In genomic region chr5:37214550-37214949, GRCh38 we compare ENCODE assay signal across 13 cellular contexts. TPM values are rescaled to one million over a fixed set of nuclear protein-coding genes. Genes with fewer than 3 reads are reported as not detected.
DNase-seq lines count a peak whose midpoint lies in the region; ATAC-seq and TF ChIP-seq lines count a peak whose summit lies in the region.
"Had no signal": no experiment of that assay in that cellular context is flagged by ENCODE, and none has a peak within 500 bp of the region (broad histone marks: within the 10 kb centered on the region; RNA-seq: fewer than 3 reads in every experiment).

No MANE protein-coding gene starts in this region.

- DNase-seq in DND-41 (no peak), NOMO-1 treated with dmso at 0.1 percent for 144 hours (lab: John Stamatoyannopoulos, UW; ENCODE audit: unreplicated experiment) (peak; percentile 80), mesenchymal stem cell (peak; percentile 12), NCI-H345 (lab: John Stamatoyannopoulos, UW) (no peak), left ventricle myocardium superior (no peak)
- DNase-seq: COR-L47; heart left ventricle; NCI-H1436; OCI-M1; stimulated activated CD4-positive, alpha-beta T cell treated with anti-CD3 and anti-CD28 coated beads, Interleukin-2, amount 100 ng/mL, for 24 hours; stomach had no signal

- H3K4me1 ChIP-seq in DND-41 (ENCODE audit: insufficient read depth, low read length) = peaks cover 9% of the 10 kb centered on the region
- peaks cover 4% of the 10 kb centered on the region for H3K4me1 ChIP-seq in mesenchymal stem cell (ENCODE audit: control insufficient read depth, insufficient read depth, low read depth, low read length)

- H3K79me1 ChIP-seq in mesenchymal stem cell (replicated peaks; ENCODE audit: low read length, poor library complexity, severe bottlenecking) = peaks cover 8% of the 10 kb centered on the region

- H2AK5ac ChIP-seq in mesenchymal stem cell (ENCODE audit: low read length, severe bottlenecking) = no peak overlapping the region

- no peak for TF ChIP-seq CTCF in DND-41 (IDR thresholded peaks at IDR 0.05; ENCODE audit: borderline replicate concordance, extremely low read depth, low read length, poor library complexity, severe bottlenecking)

- peak; percentile 76 for ATAC-seq in DND-41 (ENCODE audit: insufficient read depth, low read depth)
- ATAC-seq in HG02884 (IDR thresholded peaks at IDR 0.05; ENCODE audit: unreplicated experiment) = peak; percentile 40
- ATAC-seq in left ventricle myocardium superior = no peak
- ATAC-seq in HG03442 (IDR thresholded peaks at IDR 0.05; ENCODE audit: unreplicated experiment) = no peak
- ATAC-seq: heart left ventricle had no signal

- H2AFZ ChIP-seq in DND-41 (ENCODE audit: low read depth, low read length) (no peak overlapping the region), mesenchymal stem cell (ENCODE audit: low read depth, low read length) (no peak overlapping the region)

- H2BK5ac ChIP-seq in mesenchymal stem cell (ENCODE audit: low read depth, low read length, poor library complexity, severe bottlenecking) = no peak overlapping the region

- no peak overlapping the region for H3K14ac ChIP-seq in mesenchymal stem cell (ENCODE audit: low read length in 2 of 2)

- H3K9me3 ChIP-seq in DND-41 (ENCODE audit: insufficient read depth, low read length, severe bottlenecking) (no peaks in the 10 kb centered on the region), mesenchymal stem cell (ENCODE audit: control insufficient read depth, low read length) (no peaks in the 10 kb centered on the region)
- H3K9me3 ChIP-seq: heart left ventricle, stomach had no signal

- no peak overlapping the region for H4K91ac ChIP-seq in mesenchymal stem cell (ENCODE audit: low read length)

- H3K36me3 ChIP-seq in DND-41 (ENCODE audit: insufficient read depth, low read length) (peaks cover 68% of the 10 kb centered on the region), mesenchymal stem cell (ENCODE audit: control insufficient read depth in 1 of 2, insufficient read depth in 2 of 2, low read depth in 1 of 2, low read length in 2 of 2) (peaks cover 21 to 73% of the 10 kb centered on the region in 2 experiments)

- H3K4me3 ChIP-seq in DND-41 (ENCODE audit: low read depth in 1 of 2, low read length in 2 of 2) (no peak overlapping the region), mesenchymal stem cell (ENCODE audit: insufficient read depth in 1 of 2, low read depth in 1 of 2, low read length in 2 of 2) (no peak overlapping the region)
- H3K4me3 ChIP-seq: heart left ventricle, stomach had no signal

- H3K27me3 ChIP-seq in DND-41 (ENCODE audit: insufficient read depth, low read length, poor library complexity) (no peaks in the 10 kb centered on the region), mesenchymal stem cell (ENCODE audit: control insufficient read depth in 1 of 2, insufficient read depth in 1 of 2, low read length in 2 of 2) (no peaks in the 10 kb centered on the region)
- H3K27me3 ChIP-seq: heart left ventricle, stomach had no signal

- no peak overlapping the region for H2BK12ac ChIP-seq in mesenchymal stem cell (ENCODE audit: low read length in 2 of 2)

- no peak overlapping the region for H3K9ac ChIP-seq in DND-41 (ENCODE audit: low read depth, low read length)
- H3K9ac ChIP-seq in mesenchymal stem cell (ENCODE audit: low read length) = no peak overlapping the region

- H4K20me1 ChIP-seq in DND-41 (ENCODE audit: insufficient read depth, low read length) = no peaks in the 10 kb centered on the region

- H3K18ac ChIP-seq in mesenchymal stem cell (ENCODE audit: low read depth in 1 of 2, low read length in 2 of 2) = no peak overlapping the region

- H2BK120ac ChIP-seq in mesenchymal stem cell (ENCODE audit: low read depth, low read length) = no peak overlapping the region

- H3K4me2 ChIP-seq in DND-41 (ENCODE audit: insufficient read depth, low read length) = no peak overlapping the region
- H3K4me2 ChIP-seq in mesenchymal stem cell (ENCODE audit: low read length, poor library complexity, severe bottlenecking) = no peak overlapping the region

- no peaks in the 10 kb centered on the region for H3K79me2 ChIP-seq in DND-41 (ENCODE audit: insufficient read depth, low read length)

- peak overlapping the region; percentile 24 for H3K27ac ChIP-seq in DND-41 (ENCODE audit: low read length)
- no peak overlapping the region for H3K27ac ChIP-seq in mesenchymal stem cell (ENCODE audit: low read length, poor library complexity, severe bottlenecking)
- H3K27ac ChIP-seq: heart left ventricle had no signal

- no peak overlapping the region for H2BK15ac ChIP-seq in mesenchymal stem cell (ENCODE audit: low read depth, poor library complexity, severe bottlenecking)

- no peak overlapping the region for H3K23ac ChIP-seq in mesenchymal stem cell (ENCODE audit: low read length in 2 of 2)

- no CpG with 5 or more reads among the region's 1 CpG for WGBS in mesenchymal stem cell

- intact Hi-C loops in left ventricle myocardium superior (cut with micrococcal nuclease) = no loop called here

- no peak overlapping the region for H3K4ac ChIP-seq in mesenchymal stem cell (ENCODE audit: low read depth in 1 of 2, low read length in 2 of 2)

- no peak overlapping the region for H4K8ac ChIP-seq in mesenchymal stem cell (ENCODE audit: low read length)

RNA-seq across cellular contexts. Expression of gene CPLANE1, which starts 34.6 kb away (rescaled TPM):
- 7.9 TPM for polyA plus RNA-seq in mesenchymal stem cell (2013, experiment 1 of 2)
- 7.6 TPM for polyA plus RNA-seq in mesenchymal stem cell (2013, experiment 2 of 2)
- total RNA-seq in left ventricle myocardium superior = 10.3 TPM

Comparison
In these comparisons a context has a peak if more than half of its experiments do, and no peak if none do; other contexts are left out.
1. ATAC-seq: peak in DND-41 (single experiment) and HG02884 (single experiment); none in left ventricle myocardium superior (single experiment) and HG03442 (single experiment).
2. DNase-seq: peak in NOMO-1 treated with dmso at 0.1 percent for 144 hours (single experiment) and mesenchymal stem cell (single experiment); none in DND-41 (single experiment), NCI-H345 (single experiment) and left ventricle myocardium superior (single experiment).